1 cellular context compared by ENCODE assay signal in genomic region chr3:127061641-127062040, GRCh38.
TF ChIP-seq lines count a peak whose summit lies in the region.

No MANE protein-coding gene starts in this region.

TF ChIP-seq in GM23338, 12 proteins besides CTCF, POLR2A, EP300 and RAD21 (continued from another document):
- TF ChIP-seq ETS1 (IDR thresholded peaks at IDR 0.05) (no peak), EZH2 (IDR thresholded peaks at IDR 0.05; ENCODE audit: low read depth, unreplicated experiment) (no peak), POLR2AphosphoS5 (IDR thresholded peaks at IDR 0.05; ENCODE audit: low read depth) (no peak)
